1 cellular context compared by ENCODE assay signal in the genomic region with DNA sequence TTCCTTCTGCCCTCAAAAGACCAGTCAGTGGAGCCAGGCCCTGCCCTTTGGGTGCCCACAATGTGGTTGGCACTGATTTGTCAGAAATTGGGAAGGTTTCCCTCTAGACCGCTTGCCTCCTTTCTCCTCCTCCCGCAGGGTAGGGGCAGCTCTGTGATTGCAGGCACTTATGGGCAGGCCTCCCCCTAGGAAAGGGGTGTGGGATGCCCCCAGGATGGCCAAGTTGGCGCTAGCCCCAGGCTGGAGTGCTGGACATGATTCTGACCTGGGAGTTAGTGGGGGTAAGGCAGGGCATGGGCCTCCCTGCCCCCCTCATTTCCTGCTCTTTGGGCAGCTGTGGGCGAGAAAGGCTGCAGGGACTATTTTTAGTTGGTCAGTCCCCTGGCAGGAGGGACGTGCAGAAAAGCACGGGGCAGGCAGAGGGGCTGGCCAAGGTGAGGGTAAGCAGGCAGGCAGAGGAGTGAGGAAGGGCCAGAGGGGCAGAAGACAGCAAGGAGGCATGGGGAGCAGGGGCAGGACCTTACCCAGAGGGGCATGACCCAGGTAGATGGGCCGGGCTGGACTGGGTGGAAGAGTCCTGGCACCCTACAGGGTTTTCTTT.
TF ChIP-seq lines count a peak whose summit lies in the region.

No MANE protein-coding gene starts in this region.

TF ChIP-seq in GM12878, 131 proteins besides CTCF, POLR2A, EP300 and RAD21 (continues in another document):
- TF ChIP-seq SREBF2 (IDR thresholded peaks at IDR 0.05; ENCODE audit: low read length) (no peak), TCF12 (IDR thresholded peaks at IDR 0.05; ENCODE audit: low read depth, low read length) (no peak), RCOR1 (conservative IDR thresholded peaks at IDR 0.05; ENCODE audit: low read depth, low read length) (no peak), MTA3 (IDR thresholded peaks at IDR 0.05; ENCODE audit: borderline replicate concordance, low read length) (no peak), RAD51 (IDR thresholded peaks at IDR 0.05) (no peak), GATAD2B (conservative IDR thresholded peaks at IDR 0.05; ENCODE audit: low read depth) (peak; percentile 52; the same call in 1 of the 2 replicates), BMI1 (IDR thresholded peaks at IDR 0.05; ENCODE audit: borderline replicate concordance) (no peak), POU2F2 (IDR thresholded peaks at IDR 0.05; ENCODE audit: borderline replicate concordance, low read depth, low read length) (no peak), IRF4 (IDR thresholded peaks at IDR 0.05; ENCODE audit: low read depth, low read length) (no peak), NR2F1 (conservative IDR thresholded peaks at IDR 0.05) (peak; percentile 10; the same call in 1 of the 2 replicates), ZZZ3 (IDR thresholded peaks at IDR 0.05; ENCODE audit: control insufficient read depth, insufficient read length, low read depth) (no peak), SUZ12 (IDR thresholded peaks at IDR 0.05; ENCODE audit: unreplicated experiment) (no peak), IKZF1 (conservative IDR thresholded peaks at IDR 0.05) (peak; percentile 47; the same call in 1 of the 2 replicates), MEF2B (IDR thresholded peaks at IDR 0.05; ENCODE audit: partially characterized antibody, poor library complexity, severe bottlenecking) (peak; percentile 65), MXI1 (IDR thresholded peaks at IDR 0.05; ENCODE audit: low read depth, low read length) (no peak), MTA2 (IDR thresholded peaks at IDR 0.05; ENCODE audit: low read depth) (peak; percentile 20; the same call in 1 of the 2 replicates), SMARCA5 (IDR thresholded peaks at IDR 0.05) (0 out of 2 replicates have a peak, but pooled peaks have one; percentile 64), ESRRA (IDR thresholded peaks at IDR 0.05; ENCODE audit: low read length) (no peak), ZNF622 (IDR thresholded peaks at IDR 0.05) (no peak), EGR1 (IDR thresholded peaks at IDR 0.05; ENCODE audit: borderline replicate concordance in 1 of 2, low read depth in 2 of 2, low read length in 2 of 2) (no peak), HDGF (IDR thresholded peaks at IDR 0.05) (no peak), FOXM1 (IDR thresholded peaks at IDR 0.05; ENCODE audit: low read depth, low read length) (no peak), POLR2AphosphoS5 (IDR thresholded peaks at IDR 0.05; ENCODE audit: low read length) (no peak), NRF1 (conservative IDR thresholded peaks at IDR 0.05; ENCODE audit: low read depth, low read length) (no peak), GABPA (IDR thresholded peaks at IDR 0.05; ENCODE audit: low read depth) (no peak), BHLHE40 (IDR thresholded peaks at IDR 0.05; ENCODE audit: borderline replicate concordance in 1 of 2, low read depth in 2 of 2, low read length in 1 of 2) (peak in 1 of 2 experiments; percentile 42; a peak in 1 of 4 replicates), MYC (IDR thresholded peaks at IDR 0.05; ENCODE audit: insufficient read depth, insufficient read length, insufficient replicate concordance, low read length, severe bottlenecking) (no peak), ZNF207 (IDR thresholded peaks at IDR 0.05; ENCODE audit: borderline replicate concordance) (no peak)
- TF ChIP-seq, protein P1, sequence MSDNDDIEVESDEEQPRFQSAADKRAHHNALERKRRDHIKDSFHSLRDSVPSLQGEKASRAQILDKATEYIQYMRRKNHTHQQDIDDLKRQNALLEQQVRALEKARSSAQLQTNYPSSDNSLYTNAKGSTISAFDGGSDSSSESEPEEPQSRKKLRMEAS (IDR thresholded peaks at IDR 0.05; ENCODE audit: low read depth, low read length) = no peak
- TF ChIP-seq, protein P2, sequence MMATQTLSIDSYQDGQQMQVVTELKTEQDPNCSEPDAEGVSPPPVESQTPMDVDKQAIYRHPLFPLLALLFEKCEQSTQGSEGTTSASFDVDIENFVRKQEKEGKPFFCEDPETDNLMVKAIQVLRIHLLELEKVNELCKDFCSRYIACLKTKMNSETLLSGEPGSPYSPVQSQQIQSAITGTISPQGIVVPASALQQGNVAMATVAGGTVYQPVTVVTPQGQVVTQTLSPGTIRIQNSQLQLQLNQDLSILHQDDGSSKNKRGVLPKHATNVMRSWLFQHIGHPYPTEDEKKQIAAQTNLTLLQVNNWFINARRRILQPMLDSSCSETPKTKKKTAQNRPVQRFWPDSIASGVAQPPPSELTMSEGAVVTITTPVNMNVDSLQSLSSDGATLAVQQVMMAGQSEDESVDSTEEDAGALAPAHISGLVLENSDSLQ (IDR thresholded peaks at IDR 0.05) = no peak
- TF ChIP-seq, protein P3, sequence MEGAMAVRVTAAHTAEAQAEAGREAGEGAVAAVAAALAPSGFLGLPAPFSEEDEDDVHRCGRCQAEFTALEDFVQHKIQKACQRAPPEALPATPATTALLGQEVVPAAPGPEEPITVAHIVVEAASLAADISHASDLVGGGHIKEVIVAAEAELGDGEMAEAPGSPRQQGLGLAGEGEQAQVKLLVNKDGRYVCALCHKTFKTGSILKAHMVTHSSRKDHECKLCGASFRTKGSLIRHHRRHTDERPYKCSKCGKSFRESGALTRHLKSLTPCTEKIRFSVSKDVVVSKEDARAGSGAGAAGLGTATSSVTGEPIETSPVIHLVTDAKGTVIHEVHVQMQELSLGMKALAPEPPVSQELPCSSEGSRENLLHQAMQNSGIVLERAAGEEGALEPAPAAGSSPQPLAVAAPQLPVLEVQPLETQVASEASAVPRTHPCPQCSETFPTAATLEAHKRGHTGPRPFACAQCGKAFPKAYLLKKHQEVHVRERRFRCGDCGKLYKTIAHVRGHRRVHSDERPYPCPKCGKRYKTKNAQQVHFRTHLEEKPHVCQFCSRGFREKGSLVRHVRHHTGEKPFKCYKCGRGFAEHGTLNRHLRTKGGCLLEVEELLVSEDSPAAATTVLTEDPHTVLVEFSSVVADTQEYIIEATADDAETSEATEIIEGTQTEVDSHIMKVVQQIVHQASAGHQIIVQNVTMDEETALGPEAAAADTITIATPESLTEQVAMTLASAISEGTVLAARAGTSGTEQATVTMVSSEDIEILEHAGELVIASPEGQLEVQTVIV (IDR thresholded peaks at IDR 0.05; ENCODE audit: borderline replicate concordance, partially characterized antibody) = no peak
- TF ChIP-seq, protein P4, sequence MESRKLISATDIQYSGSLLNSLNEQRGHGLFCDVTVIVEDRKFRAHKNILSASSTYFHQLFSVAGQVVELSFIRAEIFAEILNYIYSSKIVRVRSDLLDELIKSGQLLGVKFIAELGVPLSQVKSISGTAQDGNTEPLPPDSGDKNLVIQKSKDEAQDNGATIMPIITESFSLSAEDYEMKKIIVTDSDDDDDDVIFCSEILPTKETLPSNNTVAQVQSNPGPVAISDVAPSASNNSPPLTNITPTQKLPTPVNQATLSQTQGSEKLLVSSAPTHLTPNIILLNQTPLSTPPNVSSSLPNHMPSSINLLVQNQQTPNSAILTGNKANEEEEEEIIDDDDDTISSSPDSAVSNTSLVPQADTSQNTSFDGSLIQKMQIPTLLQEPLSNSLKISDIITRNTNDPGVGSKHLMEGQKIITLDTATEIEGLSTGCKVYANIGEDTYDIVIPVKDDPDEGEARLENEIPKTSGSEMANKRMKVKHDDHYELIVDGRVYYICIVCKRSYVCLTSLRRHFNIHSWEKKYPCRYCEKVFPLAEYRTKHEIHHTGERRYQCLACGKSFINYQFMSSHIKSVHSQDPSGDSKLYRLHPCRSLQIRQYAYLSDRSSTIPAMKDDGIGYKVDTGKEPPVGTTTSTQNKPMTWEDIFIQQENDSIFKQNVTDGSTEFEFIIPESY (IDR thresholded peaks at IDR 0.05) = no peak
- TF ChIP-seq, protein P5, sequence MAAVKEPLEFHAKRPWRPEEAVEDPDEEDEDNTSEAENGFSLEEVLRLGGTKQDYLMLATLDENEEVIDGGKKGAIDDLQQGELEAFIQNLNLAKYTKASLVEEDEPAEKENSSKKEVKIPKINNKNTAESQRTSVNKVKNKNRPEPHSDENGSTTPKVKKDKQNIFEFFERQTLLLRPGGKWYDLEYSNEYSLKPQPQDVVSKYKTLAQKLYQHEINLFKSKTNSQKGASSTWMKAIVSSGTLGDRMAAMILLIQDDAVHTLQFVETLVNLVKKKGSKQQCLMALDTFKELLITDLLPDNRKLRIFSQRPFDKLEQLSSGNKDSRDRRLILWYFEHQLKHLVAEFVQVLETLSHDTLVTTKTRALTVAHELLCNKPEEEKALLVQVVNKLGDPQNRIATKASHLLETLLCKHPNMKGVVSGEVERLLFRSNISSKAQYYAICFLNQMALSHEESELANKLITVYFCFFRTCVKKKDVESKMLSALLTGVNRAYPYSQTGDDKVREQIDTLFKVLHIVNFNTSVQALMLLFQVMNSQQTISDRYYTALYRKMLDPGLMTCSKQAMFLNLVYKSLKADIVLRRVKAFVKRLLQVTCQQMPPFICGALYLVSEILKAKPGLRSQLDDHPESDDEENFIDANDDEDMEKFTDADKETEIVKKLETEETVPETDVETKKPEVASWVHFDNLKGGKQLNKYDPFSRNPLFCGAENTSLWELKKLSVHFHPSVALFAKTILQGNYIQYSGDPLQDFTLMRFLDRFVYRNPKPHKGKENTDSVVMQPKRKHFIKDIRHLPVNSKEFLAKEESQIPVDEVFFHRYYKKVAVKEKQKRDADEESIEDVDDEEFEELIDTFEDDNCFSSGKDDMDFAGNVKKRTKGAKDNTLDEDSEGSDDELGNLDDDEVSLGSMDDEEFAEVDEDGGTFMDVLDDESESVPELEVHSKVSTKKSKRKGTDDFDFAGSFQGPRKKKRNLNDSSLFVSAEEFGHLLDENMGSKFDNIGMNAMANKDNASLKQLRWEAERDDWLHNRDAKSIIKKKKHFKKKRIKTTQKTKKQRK (IDR thresholded peaks at IDR 0.05; ENCODE audit: low read depth, low read length) = no peak
- TF ChIP-seq, protein P6, sequence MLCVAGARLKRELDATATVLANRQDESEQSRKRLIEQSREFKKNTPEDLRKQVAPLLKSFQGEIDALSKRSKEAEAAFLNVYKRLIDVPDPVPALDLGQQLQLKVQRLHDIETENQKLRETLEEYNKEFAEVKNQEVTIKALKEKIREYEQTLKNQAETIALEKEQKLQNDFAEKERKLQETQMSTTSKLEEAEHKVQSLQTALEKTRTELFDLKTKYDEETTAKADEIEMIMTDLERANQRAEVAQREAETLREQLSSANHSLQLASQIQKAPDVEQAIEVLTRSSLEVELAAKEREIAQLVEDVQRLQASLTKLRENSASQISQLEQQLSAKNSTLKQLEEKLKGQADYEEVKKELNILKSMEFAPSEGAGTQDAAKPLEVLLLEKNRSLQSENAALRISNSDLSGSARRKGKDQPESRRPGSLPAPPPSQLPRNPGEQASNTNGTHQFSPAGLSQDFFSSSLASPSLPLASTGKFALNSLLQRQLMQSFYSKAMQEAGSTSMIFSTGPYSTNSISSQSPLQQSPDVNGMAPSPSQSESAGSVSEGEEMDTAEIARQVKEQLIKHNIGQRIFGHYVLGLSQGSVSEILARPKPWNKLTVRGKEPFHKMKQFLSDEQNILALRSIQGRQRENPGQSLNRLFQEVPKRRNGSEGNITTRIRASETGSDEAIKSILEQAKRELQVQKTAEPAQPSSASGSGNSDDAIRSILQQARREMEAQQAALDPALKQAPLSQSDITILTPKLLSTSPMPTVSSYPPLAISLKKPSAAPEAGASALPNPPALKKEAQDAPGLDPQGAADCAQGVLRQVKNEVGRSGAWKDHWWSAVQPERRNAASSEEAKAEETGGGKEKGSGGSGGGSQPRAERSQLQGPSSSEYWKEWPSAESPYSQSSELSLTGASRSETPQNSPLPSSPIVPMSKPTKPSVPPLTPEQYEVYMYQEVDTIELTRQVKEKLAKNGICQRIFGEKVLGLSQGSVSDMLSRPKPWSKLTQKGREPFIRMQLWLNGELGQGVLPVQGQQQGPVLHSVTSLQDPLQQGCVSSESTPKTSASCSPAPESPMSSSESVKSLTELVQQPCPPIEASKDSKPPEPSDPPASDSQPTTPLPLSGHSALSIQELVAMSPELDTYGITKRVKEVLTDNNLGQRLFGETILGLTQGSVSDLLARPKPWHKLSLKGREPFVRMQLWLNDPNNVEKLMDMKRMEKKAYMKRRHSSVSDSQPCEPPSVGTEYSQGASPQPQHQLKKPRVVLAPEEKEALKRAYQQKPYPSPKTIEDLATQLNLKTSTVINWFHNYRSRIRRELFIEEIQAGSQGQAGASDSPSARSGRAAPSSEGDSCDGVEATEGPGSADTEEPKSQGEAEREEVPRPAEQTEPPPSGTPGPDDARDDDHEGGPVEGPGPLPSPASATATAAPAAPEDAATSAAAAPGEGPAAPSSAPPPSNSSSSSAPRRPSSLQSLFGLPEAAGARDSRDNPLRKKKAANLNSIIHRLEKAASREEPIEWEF (IDR thresholded peaks at IDR 0.05; ENCODE audit: insufficient replicate concordance, low read depth, low read length) = no peak
- TF ChIP-seq, protein P7, sequence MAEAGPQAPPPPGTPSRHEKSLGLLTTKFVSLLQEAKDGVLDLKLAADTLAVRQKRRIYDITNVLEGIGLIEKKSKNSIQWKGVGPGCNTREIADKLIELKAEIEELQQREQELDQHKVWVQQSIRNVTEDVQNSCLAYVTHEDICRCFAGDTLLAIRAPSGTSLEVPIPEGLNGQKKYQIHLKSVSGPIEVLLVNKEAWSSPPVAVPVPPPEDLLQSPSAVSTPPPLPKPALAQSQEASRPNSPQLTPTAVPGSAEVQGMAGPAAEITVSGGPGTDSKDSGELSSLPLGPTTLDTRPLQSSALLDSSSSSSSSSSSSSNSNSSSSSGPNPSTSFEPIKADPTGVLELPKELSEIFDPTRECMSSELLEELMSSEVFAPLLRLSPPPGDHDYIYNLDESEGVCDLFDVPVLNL (IDR thresholded peaks at IDR 0.05; ENCODE audit: low read depth, low read length) = no peak
- TF ChIP-seq, protein P8, sequence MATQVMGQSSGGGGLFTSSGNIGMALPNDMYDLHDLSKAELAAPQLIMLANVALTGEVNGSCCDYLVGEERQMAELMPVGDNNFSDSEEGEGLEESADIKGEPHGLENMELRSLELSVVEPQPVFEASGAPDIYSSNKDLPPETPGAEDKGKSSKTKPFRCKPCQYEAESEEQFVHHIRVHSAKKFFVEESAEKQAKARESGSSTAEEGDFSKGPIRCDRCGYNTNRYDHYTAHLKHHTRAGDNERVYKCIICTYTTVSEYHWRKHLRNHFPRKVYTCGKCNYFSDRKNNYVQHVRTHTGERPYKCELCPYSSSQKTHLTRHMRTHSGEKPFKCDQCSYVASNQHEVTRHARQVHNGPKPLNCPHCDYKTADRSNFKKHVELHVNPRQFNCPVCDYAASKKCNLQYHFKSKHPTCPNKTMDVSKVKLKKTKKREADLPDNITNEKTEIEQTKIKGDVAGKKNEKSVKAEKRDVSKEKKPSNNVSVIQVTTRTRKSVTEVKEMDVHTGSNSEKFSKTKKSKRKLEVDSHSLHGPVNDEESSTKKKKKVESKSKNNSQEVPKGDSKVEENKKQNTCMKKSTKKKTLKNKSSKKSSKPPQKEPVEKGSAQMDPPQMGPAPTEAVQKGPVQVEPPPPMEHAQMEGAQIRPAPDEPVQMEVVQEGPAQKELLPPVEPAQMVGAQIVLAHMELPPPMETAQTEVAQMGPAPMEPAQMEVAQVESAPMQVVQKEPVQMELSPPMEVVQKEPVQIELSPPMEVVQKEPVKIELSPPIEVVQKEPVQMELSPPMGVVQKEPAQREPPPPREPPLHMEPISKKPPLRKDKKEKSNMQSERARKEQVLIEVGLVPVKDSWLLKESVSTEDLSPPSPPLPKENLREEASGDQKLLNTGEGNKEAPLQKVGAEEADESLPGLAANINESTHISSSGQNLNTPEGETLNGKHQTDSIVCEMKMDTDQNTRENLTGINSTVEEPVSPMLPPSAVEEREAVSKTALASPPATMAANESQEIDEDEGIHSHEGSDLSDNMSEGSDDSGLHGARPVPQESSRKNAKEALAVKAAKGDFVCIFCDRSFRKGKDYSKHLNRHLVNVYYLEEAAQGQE (IDR thresholded peaks at IDR 0.05; ENCODE audit: low read depth, low read length) = no peak
